Comparison of ENCODE assay signal across 25 cellular contexts in the genomic region with DNA sequence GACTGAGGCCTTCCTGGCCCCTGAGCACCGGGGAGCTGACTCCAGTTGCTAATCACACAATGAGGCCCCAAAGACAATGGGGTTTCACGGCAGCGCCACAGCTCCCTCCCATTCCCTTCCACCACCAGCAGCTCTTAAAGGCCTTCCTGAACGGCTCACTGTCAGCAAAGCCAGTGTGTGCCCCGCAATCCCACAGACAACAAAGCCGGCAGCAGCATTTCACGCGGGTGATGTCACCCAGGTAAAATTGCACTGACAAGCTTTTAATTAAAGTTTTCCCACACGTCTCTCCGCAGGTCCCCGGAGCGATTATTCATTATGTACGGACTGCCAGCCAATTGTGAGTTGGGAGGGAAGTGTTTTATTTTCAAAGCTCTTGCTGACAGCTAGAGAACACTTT.
DNase-seq lines count a peak whose midpoint lies in the region; TF ChIP-seq lines count a peak whose summit lies in the region.
"Had no signal": no experiment of that assay in that cellular context is flagged by ENCODE, and none has a peak within 500 bp of the region (broad histone marks: within the 10 kb centered on the region; RNA-seq: fewer than 3 reads in every experiment).

No MANE protein-coding gene starts in this region.

- H3K4me3 ChIP-seq in endodermal cell (ENCODE audit: low read length) (no peak overlapping the region), parathyroid adenoma (ENCODE audit: low read depth, low read length) (no peak overlapping the region)
- H3K4me3 ChIP-seq: colonic mucosa, gastroesophageal sphincter, lower lobe of right lung, Peyer's patch, psoas muscle, SJSA1, stomach, transverse colon had no signal

- WGBS in endodermal cell (ENCODE audit: insufficient coverage in 1 of 2, insufficient read length in 1 of 2), 2 experiments: 40 to 70% methylated on average over 1 to 13 of the region's 13 CpGs

- no peaks in the 10 kb centered on the region for H3K9me3 Mint-ChIP-seq in endodermal cell
- no peaks in the 10 kb centered on the region for H3K9me3 Mint-ChIP-seq in activated naive CD8-positive, alpha-beta T cell treated with anti-CD3 and anti-CD28 coated beads for 36 hours
- H3K9me3 Mint-ChIP-seq: T-helper 1 cell treated with Interleukin-12 subunit alpha and Interleukin-12 subunit beta and Interleukin-4 antibody, amounts not matched to agents 30 μg/mL and 1 μg/mL, for 36 hours had no signal

- DNase-seq in NCI-H128 (lab: John Stamatoyannopoulos, UW; ENCODE audit: unreplicated experiment) (peak; percentile 21), NCI-H748 treated with DMSO at 0.1 percent for 48 hours (lab: John Stamatoyannopoulos, UW) (peak; percentile 70), endodermal cell (peak; percentile 65), COLO668 (lab: John Stamatoyannopoulos, UW; ENCODE audit: unreplicated experiment) (no peak), 8988T (no peak)
- no peak for DNase-seq in activated naive CD8-positive, alpha-beta T cell treated with anti-CD3 and anti-CD28 coated beads for 36 hours
- no peak for DNase-seq in activated CD4-positive, alpha-beta T cell treated with anti-CD3 and anti-CD28 coated beads for 48 hours
- DNase-seq: colonic mucosa; effector memory CD8-positive, alpha-beta T cell; GDM1; islet precursor cell; Karpas-422; lower lobe of right lung; NCI-H187; NCI-H510A treated with DMSO at 0.1 percent for 48 hours; Peyer's patch; psoas muscle; stimulated activated CD8-positive, alpha-beta memory T cell treated with anti-CD3 and anti-CD28 coated beads, Interleukin-4, amount 100 ng/mL, for 48 hours; stomach; transverse colon had no signal

- H3K4me1 Mint-ChIP-seq in endodermal cell: peaks cover 12% of the 10 kb centered on the region
- H3K4me1 Mint-ChIP-seq in activated naive CD8-positive, alpha-beta T cell treated with anti-CD3 and anti-CD28 coated beads for 36 hours: no peaks in the 10 kb centered on the region
- H3K4me1 Mint-ChIP-seq: CD14-positive monocyte had no signal

- H3K79me2 ChIP-seq in parathyroid adenoma: no peaks in the 10 kb centered on the region

- no peaks in the 10 kb centered on the region for H3K36me3 ChIP-seq in endodermal cell (ENCODE audit: control insufficient read depth, insufficient read depth, low read length)
- no peaks in the 10 kb centered on the region for H3K36me3 ChIP-seq in parathyroid adenoma (ENCODE audit: control insufficient read depth, insufficient read depth, low read length)
- H3K36me3 ChIP-seq: colonic mucosa, gastroesophageal sphincter, lower lobe of right lung, Peyer's patch, SJSA1, stomach, transverse colon had no signal

- H3K27ac ChIP-seq in endodermal cell (ENCODE audit: low read depth, low read length) (peak overlapping the region; percentile 44), parathyroid adenoma (no peak overlapping the region)
- H3K27ac ChIP-seq: colonic mucosa, gastroesophageal sphincter, lower lobe of right lung, Peyer's patch, psoas muscle, SJSA1, stomach, transverse colon had no signal

- peaks cover 13% of the 10 kb centered on the region for H3K27me3 Mint-ChIP-seq in endodermal cell (ENCODE audit: insufficient read depth)
- H3K27me3 Mint-ChIP-seq in activated naive CD8-positive, alpha-beta T cell treated with anti-CD3 and anti-CD28 coated beads for 36 hours: no peaks in the 10 kb centered on the region
- H3K27me3 Mint-ChIP-seq: effector memory CD8-positive, alpha-beta T cell had no signal

- no peaks in the 10 kb centered on the region for H3K36me3 Mint-ChIP-seq in endodermal cell (ENCODE audit: low read depth)
- H3K36me3 Mint-ChIP-seq in activated naive CD8-positive, alpha-beta T cell treated with anti-CD3 and anti-CD28 coated beads for 36 hours: no peaks in the 10 kb centered on the region
- H3K36me3 Mint-ChIP-seq: CD14-positive monocyte had no signal

- H2AFZ ChIP-seq in parathyroid adenoma: peak overlapping the region; percentile 45

- H3K4me3 Mint-ChIP-seq in endodermal cell: no peak overlapping the region
- H3K4me3 Mint-ChIP-seq in activated naive CD8-positive, alpha-beta T cell treated with anti-CD3 and anti-CD28 coated beads for 36 hours: no peak overlapping the region
- H3K4me3 Mint-ChIP-seq: CD14-positive monocyte; effector memory CD8-positive, alpha-beta T cell; T-helper 1 cell treated with Interleukin-12 subunit alpha and Interleukin-12 subunit beta and Interleukin-4 antibody, amounts not matched to agents 30 μg/mL and 1 μg/mL, for 36 hours had no signal

- H3K9ac ChIP-seq in endodermal cell (ENCODE audit: extremely low read depth, low read length, poor library complexity, severe bottlenecking) (no peak overlapping the region), parathyroid adenoma (no peak overlapping the region)

- no peak for TF ChIP-seq CTCF in endodermal cell (conservative IDR thresholded peaks at IDR 0.05)
- TF ChIP-seq CTCF in parathyroid adenoma (IDR thresholded peaks at IDR 0.05): no peak

- H3K27ac Mint-ChIP-seq in endodermal cell: peak overlapping the region; percentile 53
- H3K27ac Mint-ChIP-seq in activated naive CD8-positive, alpha-beta T cell treated with anti-CD3 and anti-CD28 coated beads for 36 hours: no peak overlapping the region
- H3K27ac Mint-ChIP-seq: CD14-positive monocyte; effector memory CD8-positive, alpha-beta T cell; T-helper 1 cell treated with Interleukin-12 subunit alpha and Interleukin-12 subunit beta and Interleukin-4 antibody, amounts not matched to agents 30 μg/mL and 1 μg/mL, for 36 hours had no signal

- no peaks in the 10 kb centered on the region for H3K9me3 ChIP-seq in endodermal cell (ENCODE audit: control insufficient read depth, low read length)
- no peaks in the 10 kb centered on the region for H3K9me3 ChIP-seq in parathyroid adenoma (ENCODE audit: control insufficient read depth, low read length)
- H3K9me3 ChIP-seq: colonic mucosa, lower lobe of right lung, Peyer's patch, psoas muscle, transverse colon had no signal

- no peaks in the 10 kb centered on the region for H3K4me1 ChIP-seq in endodermal cell (ENCODE audit: control insufficient read depth, insufficient read depth, low read length)
- H3K4me1 ChIP-seq in parathyroid adenoma: peaks cover 5% of the 10 kb centered on the region
- H3K4me1 ChIP-seq: colonic mucosa, gastroesophageal sphincter, lower lobe of right lung, Peyer's patch, psoas muscle, SJSA1, transverse colon had no signal

- H3K27me3 ChIP-seq in endodermal cell (ENCODE audit: control insufficient read depth, insufficient read depth, low read length, poor library complexity, severe bottlenecking) (no peaks in the 10 kb centered on the region), parathyroid adenoma (ENCODE audit: control insufficient read depth, insufficient read depth, low read length) (no peaks in the 10 kb centered on the region)
- H3K27me3 ChIP-seq: colonic mucosa, Peyer's patch, SJSA1, transverse colon had no signal

- no peak overlapping the region for H3K4me2 ChIP-seq in parathyroid adenoma (ENCODE audit: low read length)

Comparison
In these comparisons a context has a peak if more than half of its experiments do, and no peak if none do; other contexts are left out.
1. DNase-seq: peak in NCI-H128 (single experiment), NCI-H748 treated with DMSO at 0.1 percent for 48 hours (single experiment) and endodermal cell (single experiment); none in COLO668 (single experiment), activated naive CD8-positive, alpha-beta T cell treated with anti-CD3 and anti-CD28 coated beads for 36 hours (single experiment), 8988T (single experiment) and activated CD4-positive, alpha-beta T cell treated with anti-CD3 and anti-CD28 coated beads for 48 hours (single experiment).